In the genomic region with DNA sequence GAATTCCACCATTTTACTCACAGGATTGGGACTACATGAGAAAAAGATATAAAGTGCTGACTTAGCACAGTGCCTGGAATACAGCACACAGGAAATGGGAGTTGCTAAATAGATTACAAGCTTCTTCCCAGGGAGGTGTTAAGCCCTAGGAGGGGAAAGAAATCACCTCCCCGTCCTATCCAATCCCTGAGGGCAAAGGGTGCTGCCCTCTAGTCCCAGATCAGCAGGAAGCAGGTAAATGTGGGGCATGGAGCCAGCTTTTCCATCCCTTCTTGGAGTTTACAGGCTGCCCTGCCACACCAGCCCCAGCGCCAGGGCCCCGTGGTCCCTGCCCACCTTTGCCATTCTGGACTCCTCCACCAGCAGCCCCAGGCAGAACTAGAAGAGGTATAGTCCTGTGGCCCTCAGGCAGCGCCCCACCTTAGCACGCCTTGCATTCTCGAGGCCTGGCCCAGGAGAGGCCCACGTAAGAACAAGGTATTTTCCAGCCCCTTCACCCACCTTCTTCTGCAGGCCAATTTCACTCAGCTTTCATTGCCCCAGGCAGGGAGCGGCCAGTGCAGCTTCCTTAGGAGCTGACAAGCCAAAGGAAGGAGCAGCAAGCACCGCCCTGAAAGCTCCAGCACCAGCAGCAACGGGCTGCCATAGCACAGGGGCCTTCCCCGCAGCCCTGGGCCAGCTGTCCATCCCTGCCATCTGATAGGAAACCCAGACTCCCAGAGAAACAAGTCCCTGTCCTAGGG, we compare ENCODE assay signal across 8 cellular contexts. TPM values are rescaled to one million over a fixed set of nuclear protein-coding genes. Genes with fewer than 3 reads are reported as not detected.
DNase-seq lines count a peak whose midpoint lies in the region; ATAC-seq, FAIRE-seq and TF ChIP-seq lines count a peak whose summit lies in the region.

No MANE protein-coding gene starts in this region.

- H2AFZ ChIP-seq in neuronal stem cell (ENCODE audit: low read length), result no peak overlapping the region

- H4K8ac ChIP-seq in neuronal stem cell (ENCODE audit: low read depth, low read length), result no peak overlapping the region

- H3K27ac Mint-ChIP-seq in endothelial cell (ENCODE audit: unreplicated experiment), result peak overlapping the region; percentile 64

- WGBS in neuronal stem cell (ENCODE audit: extremely low coverage in 2 of 2, insufficient read length in 2 of 2, insufficient replicate concordance in 1 of 2), 2 donors, result no CpG with 5 or more reads among the region's 11 CpGs

- H3K4me3 Mint-ChIP-seq in endothelial cell (ENCODE audit: unreplicated experiment), result no peak overlapping the region

- peaks cover 86% of the 10 kb centered on the region for H3K4me1 Mint-ChIP-seq in endothelial cell (ENCODE audit: unreplicated experiment)

- no peaks in the 10 kb centered on the region for H3K9me3 ChIP-seq in neuronal stem cell (replicated peaks in 1 of 2; ENCODE audit: control insufficient read depth in 2 of 2, insufficient read depth in 1 of 2, low read depth in 1 of 2, low read length in 2 of 2)

- no peak overlapping the region for H3K14ac ChIP-seq in neuronal stem cell (ENCODE audit: low read length)

- peak overlapping the region; percentile 31 for H2BK12ac ChIP-seq in neuronal stem cell (ENCODE audit: low read length)

- peaks cover 56 to 69% of the 10 kb centered on the region in 2 donors for H3K4me1 ChIP-seq in neuronal stem cell (ENCODE audit: control insufficient read depth in 2 of 2, insufficient read depth in 1 of 2, low read depth in 1 of 2, low read length in 2 of 2)

- H3K18ac ChIP-seq in neuronal stem cell (ENCODE audit: low read length), result peak overlapping the region; percentile 22

- no peak for ATAC-seq in GM18861 (IDR thresholded peaks at IDR 0.05; ENCODE audit: unreplicated experiment)

- H3K27ac ChIP-seq in neuronal stem cell (replicated peaks; ENCODE audit: low read length), result peak overlapping the region; percentile 73

- H3K36me3 ChIP-seq in neuronal stem cell (replicated peaks in 1 of 2; ENCODE audit: control insufficient read depth in 2 of 2, insufficient read depth in 2 of 2, low read length in 2 of 2), result peaks cover 2 to 8% of the 10 kb centered on the region in 2 donors

- H3K4me2 ChIP-seq in neuronal stem cell (ENCODE audit: insufficient read depth, low read length, poor library complexity, severe bottlenecking), result no peak overlapping the region

- peak overlapping the region; percentile 29 for H2BK15ac ChIP-seq in neuronal stem cell (ENCODE audit: low read length)

- DNase-seq in Caki2 (ENCODE audit: low read depth) (peak; percentile 22), RCC 7860 (ENCODE audit: low spot score) (peak; percentile 65), endothelial cell (ENCODE audit: low spot score) (no peak), neuronal stem cell (ENCODE audit: low spot score) (no peak), NK-92 (lab: John Stamatoyannopoulos, UW; ENCODE audit: unreplicated experiment) (no peak), ureter (ENCODE audit: low spot score) (no peak)
- DNase-seq in activated CD8-positive, alpha-beta memory T cell treated with anti-CD3 and anti-CD28 coated beads, Interleukin-2, amount 50 U/mL, for 48 hours, result no peak

- H2BK120ac ChIP-seq in neuronal stem cell (ENCODE audit: low read depth, low read length), result no peak overlapping the region

- peak overlapping the region; percentile 21 for H2BK5ac ChIP-seq in neuronal stem cell (ENCODE audit: low read length)

- H3K23ac ChIP-seq in neuronal stem cell (ENCODE audit: low read depth, low read length, poor library complexity), result peak overlapping the region; percentile 21

- in situ Hi-C loops in Caki2 (cut with HindIII; ENCODE audit: low pct_unique_long_range_greater_than_20kb, low sequenced_read_pairs), result no loop called here

- H3K9ac ChIP-seq in neuronal stem cell (ENCODE audit: low read depth, low read length, poor library complexity), result peak overlapping the region; percentile 53

- H3K27me3 Mint-ChIP-seq in endothelial cell (ENCODE audit: unreplicated experiment), result peaks cover 31% of the 10 kb centered on the region

- H2AK5ac ChIP-seq in neuronal stem cell (ENCODE audit: low read depth, low read length), result peak overlapping the region; percentile 30

- FAIRE-seq in RCC 7860 (lab: Jason Lieb, UNC), result no peak

- peak overlapping the region; percentile 26 for H3K4ac ChIP-seq in neuronal stem cell (ENCODE audit: low read length)

- no peak for TF ChIP-seq CTCF in endothelial cell (IDR thresholded peaks at IDR 0.05; ENCODE audit: unreplicated experiment)

- H4K91ac ChIP-seq in neuronal stem cell (ENCODE audit: low read depth, low read length, poor library complexity), result peak overlapping the region; percentile 54

- H3K27me3 ChIP-seq in neuronal stem cell (ENCODE audit: control insufficient read depth in 3 of 3, insufficient read depth in 3 of 3, low read depth in 1 of 3, low read length in 3 of 3), result no peaks in the 10 kb centered on the region

- H3K4me3 ChIP-seq in neuronal stem cell (ENCODE audit: low read length in 2 of 2), result no peak overlapping the region

- peaks cover 7% of the 10 kb centered on the region for H3K79me1 ChIP-seq in neuronal stem cell (ENCODE audit: low read depth, low read length)

- no peaks in the 10 kb centered on the region for H3K9me3 Mint-ChIP-seq in endothelial cell (ENCODE audit: unreplicated experiment)

- peaks cover 24% of the 10 kb centered on the region for H3K36me3 Mint-ChIP-seq in endothelial cell (ENCODE audit: low read depth, unreplicated experiment)

RNA-seq across cellular contexts. Expression of a gene that starts 28.8 kb away (rescaled TPM):
- 5,858 and 6,047 TPM in 2 replicates for total RNA-seq in Caki2 (2014; rRNA removed; shearing (Covaris generic); ENCODE audit: low replicate concordance)
- total RNA-seq in endothelial cell (ENCODE audit: unreplicated experiment) (2,318 TPM), ureter (2,124 TPM)
- 4,689 TPM for polyA plus RNA-seq in neuronal stem cell (2013, experiment 1 of 2)
- polyA plus RNA-seq in neuronal stem cell (2013, experiment 2 of 2), result 4,697 TPM

RNA-seq across cellular contexts. Expression of a gene that starts 35.2 kb away (rescaled TPM):
- total RNA-seq in Caki2 (2014; rRNA removed; shearing (Covaris generic); ENCODE audit: low replicate concordance), result 44.3 and 51.5 TPM in 2 replicates
- 54.0 TPM for total RNA-seq in endothelial cell (ENCODE audit: unreplicated experiment)
- polyA plus RNA-seq in neuronal stem cell (2013, experiment 1 of 2), result 20.7 TPM
- 19.8 TPM for polyA plus RNA-seq in neuronal stem cell (2013, experiment 2 of 2)
- total RNA-seq in ureter, result 114 TPM

RNA-seq across cellular contexts. Expression of a gene that starts 35.8 kb away (rescaled TPM):
- total RNA-seq in Caki2 (2014; rRNA removed; shearing (Covaris generic); ENCODE audit: low replicate concordance), result 8.2 and 28.8 TPM in 2 replicates
- 227 TPM for total RNA-seq in endothelial cell (ENCODE audit: unreplicated experiment)
- polyA plus RNA-seq in neuronal stem cell (2013, experiment 1 of 2), result 29.0 TPM
- 29.6 TPM for polyA plus RNA-seq in neuronal stem cell (2013, experiment 2 of 2)
- total RNA-seq in ureter, result 166 TPM

Comparison
In these comparisons a context has a peak if more than half of its experiments do, and no peak if none do; other contexts are left out.
1. DNase-seq: peak in Caki2 (single experiment) and RCC 7860 (single experiment); none in endothelial cell (single experiment), neuronal stem cell (single experiment), activated CD8-positive, alpha-beta memory T cell treated with anti-CD3 and anti-CD28 coated beads, Interleukin-2, amount 50 U/mL, for 48 hours (single experiment), NK-92 (single experiment) and ureter (single experiment).